Comparison of ENCODE assay signal across 8 cellular contexts in genomic region chr18:11947214-11948119, GRCh38. TPM values are rescaled to one million over a fixed set of nuclear protein-coding genes. Genes with fewer than 3 reads are reported as not detected.
A peak's percentile ranks its signal among the peaks of the same experiment; 100 is the strongest.
DNase-seq lines count a peak whose midpoint lies in the region; ATAC-seq, FAIRE-seq and TF ChIP-seq lines count a peak whose summit lies in the region.

No MANE protein-coding gene starts in this region.

- H3K4me3 Mint-ChIP-seq in endothelial cell (ENCODE audit: unreplicated experiment), result peak overlapping the region; percentile 93

- no peak for TF ChIP-seq CTCF in endothelial cell (IDR thresholded peaks at IDR 0.05; ENCODE audit: unreplicated experiment)

- TF ChIP-seq POLR2A in GM12891 (IDR thresholded peaks at IDR 0.05; ENCODE audit: low read depth, low read length), result no peak

- FAIRE-seq in GM12891 (lab: Jason Lieb, UNC), result peak; percentile 95

- H3K4me1 Mint-ChIP-seq in endothelial cell (ENCODE audit: unreplicated experiment), result peaks cover 5% of the 10 kb centered on the region

- peak; percentile 83 for ATAC-seq in HG02763 (IDR thresholded peaks at IDR 0.05; ENCODE audit: unreplicated experiment)

- H3K36me3 Mint-ChIP-seq in endothelial cell (ENCODE audit: low read depth, unreplicated experiment), result peaks cover 4% of the 10 kb centered on the region

- H3K27me3 Mint-ChIP-seq in endothelial cell (ENCODE audit: unreplicated experiment), result peaks cover 1% of the 10 kb centered on the region

- H3K9me3 Mint-ChIP-seq in endothelial cell (ENCODE audit: unreplicated experiment), result no peaks in the 10 kb centered on the region

- H3K27ac Mint-ChIP-seq in endothelial cell (ENCODE audit: unreplicated experiment), result peak overlapping the region; percentile 81

- DNase-seq in GM12891 (ENCODE audit: insufficient read length, low spot score), result peak; percentile 43
- DNase-seq in NOMO-1 (lab: John Stamatoyannopoulos, UW; ENCODE audit: unreplicated experiment in 2 of 2), result peak; percentile 98
- peak; percentile 80 for DNase-seq in activated CD8-positive, alpha-beta memory T cell treated with anti-CD3 and anti-CD28 coated beads, Interleukin-2, amount 50 U/mL, for 48 hours
- peak; percentile 55 for DNase-seq in endothelial cell (ENCODE audit: low spot score)
- peak; percentile 86 for DNase-seq in midbrain (lab: John Stamatoyannopoulos, UW)
- peak; percentile 50 to 52 for DNase-seq in stimulated activated CD8-positive, alpha-beta memory T cell treated with anti-CD3 and anti-CD28 coated beads, Interleukin-15, amount 100 ng/mL, for 48 hours (ENCODE audit: low read depth in 2 of 2)
- DNase-seq in cerebellar nuclear complex (lab: John Stamatoyannopoulos, UW), result no peak

TF ChIP-seq in GM12891, 5 proteins besides CTCF, POLR2A, EP300 and RAD21:
- peak; percentile 46; the same call in 1 of the 2 replicates for TF ChIP-seq POLR2AphosphoS5 (IDR thresholded peaks at IDR 0.05; ENCODE audit: low read depth, low read length)
- TF ChIP-seq SPI1 (IDR thresholded peaks at IDR 0.05; ENCODE audit: low read depth, low read length), result no peak
- 0 out of 2 replicates have a peak, but pooled peaks have one; percentile 4 for TF ChIP-seq TAF1 (IDR thresholded peaks at IDR 0.05; ENCODE audit: low read depth, low read length)
TF ChIP-seq in GM12891: peak in this region for 2.

RNA-seq across cellular contexts. Expression of gene IMPA2, which starts 33.8 kb away (rescaled TPM):
- polyA plus RNA-seq in GM12891 (2012; ENCODE audit: low read depth, missing spikeins), result 5.9 TPM
- total RNA-seq in endothelial cell (ENCODE audit: unreplicated experiment), result 24.1 TPM

RNA-seq across cellular contexts. Expression of gene MPPE1, which starts 39.4 kb away (rescaled TPM):
- polyA plus RNA-seq in GM12891 (2012; ENCODE audit: low read depth, missing spikeins), result 17.7 TPM
- total RNA-seq in endothelial cell (ENCODE audit: unreplicated experiment), result 32.8 TPM

Comparison
In these comparisons a context has a peak if more than half of its experiments do, and no peak if none do; other contexts are left out.
1. DNase-seq: peak in GM12891 (single experiment), NOMO-1 (2 of 2), activated CD8-positive, alpha-beta memory T cell treated with anti-CD3 and anti-CD28 coated beads, Interleukin-2, amount 50 U/mL, for 48 hours (single experiment), endothelial cell (single experiment), midbrain (single experiment) and stimulated activated CD8-positive, alpha-beta memory T cell treated with anti-CD3 and anti-CD28 coated beads, Interleukin-15, amount 100 ng/mL, for 48 hours (2 of 2); none in cerebellar nuclear complex (0 of 2).